Comparison of ENCODE assay signal across 9 cellular contexts in genomic region chr2:120261387-120262006, GRCh38. TPM values are rescaled to one million over a fixed set of nuclear protein-coding genes. Genes with fewer than 3 reads are reported as not detected.
DNase-seq lines count a peak whose midpoint lies in the region; ATAC-seq, FAIRE-seq and TF ChIP-seq lines count a peak whose summit lies in the region.
"Had no signal": no experiment of that assay in that cellular context is flagged by ENCODE, and none has a peak within 500 bp of the region (broad histone marks: within the 10 kb centered on the region; RNA-seq: fewer than 3 reads in every experiment).

No MANE protein-coding gene starts in this region.

- no peak overlapping the region for H3K14ac ChIP-seq in trophoblast cell (ENCODE audit: low read length)

- peak; percentile 82 for DNase-seq in GM20000 (ENCODE audit: low spot score)
- DNase-seq in activated naive CD4-positive, alpha-beta T cell treated with anti-CD3 and anti-CD28 coated beads, Interleukin-2, amount 50 U/mL, for 72 hours (ENCODE audit: low spot score in 2 of 2) = peak in 1 of 2 donors; percentile 22
- DNase-seq in UCSD-AML1 (lab: John Stamatoyannopoulos, UW; ENCODE audit: unreplicated experiment) = no peak
- no peak for DNase-seq in H54 (ENCODE audit: insufficient read length, low spot score)
- no peak for DNase-seq in trophoblast cell
- DNase-seq: brain microvascular endothelial cell had no signal

- H3K4me2 ChIP-seq in trophoblast cell (ENCODE audit: low read length) = no peak overlapping the region

- no peak overlapping the region for H3K27ac Mint-ChIP-seq in activated naive CD4-positive, alpha-beta T cell treated with anti-CD3 and anti-CD28 coated beads, Interleukin-2, amount 50 U/mL, for 72 hours

- H3K4me3 ChIP-seq in trophoblast cell (ENCODE audit: low read depth, low read length) = no peak overlapping the region

- TF ChIP-seq POLR2A in H54 (IDR thresholded peaks at IDR 0.05; ENCODE audit: low read depth, low read length) = no peak

- H2BK5ac ChIP-seq in trophoblast cell (ENCODE audit: low read depth, low read length, poor library complexity) = no peak overlapping the region

- H3K79me2 ChIP-seq in trophoblast cell (ENCODE audit: control insufficient read depth, insufficient read depth, low read length, poor library complexity) = no peaks in the 10 kb centered on the region

- no peak overlapping the region for H2BK12ac ChIP-seq in trophoblast cell (ENCODE audit: low read length)

- peaks cover 6 to 9% of the 10 kb centered on the region in 2 experiments for H3K4me1 ChIP-seq in trophoblast cell (ENCODE audit: control insufficient read depth in 1 of 2, insufficient read depth in 2 of 2, low read length in 2 of 2)

- peaks cover 2% of the 10 kb centered on the region in 2 experiments for H3K36me3 ChIP-seq in trophoblast cell (ENCODE audit: control insufficient read depth in 1 of 2, insufficient read depth in 2 of 2, low read length in 2 of 2)
- H3K36me3 ChIP-seq: brain microvascular endothelial cell had no signal

- H3K4ac ChIP-seq in trophoblast cell (ENCODE audit: low read depth, low read length) = no peak overlapping the region

- no peak overlapping the region for H2AK5ac ChIP-seq in trophoblast cell (ENCODE audit: low read length)

- H4K8ac ChIP-seq in trophoblast cell (ENCODE audit: low read depth, low read length) = no peak overlapping the region

- no peak overlapping the region for H3K18ac ChIP-seq in trophoblast cell (ENCODE audit: low read length)

- no peak overlapping the region for H4K12ac ChIP-seq in trophoblast cell (ENCODE audit: low read depth, low read length)

- H2BK120ac ChIP-seq in trophoblast cell (ENCODE audit: insufficient read depth, low read length, poor library complexity) = no peak overlapping the region

- H3K9ac ChIP-seq in trophoblast cell (ENCODE audit: low read length) = no peak overlapping the region

- peaks cover 9 to 32% of the 10 kb centered on the region in 2 donors for H3K36me3 Mint-ChIP-seq in activated naive CD4-positive, alpha-beta T cell treated with anti-CD3 and anti-CD28 coated beads, Interleukin-2, amount 50 U/mL, for 72 hours

- no peak overlapping the region for H3K23ac ChIP-seq in trophoblast cell (ENCODE audit: low read length)

- no peak overlapping the region for H2AFZ ChIP-seq in trophoblast cell (ENCODE audit: insufficient read depth, low read length, poor library complexity)

- H3K9me3 ChIP-seq in trophoblast cell (ENCODE audit: insufficient read depth, low read depth, low read length) = peaks cover 4% of the 10 kb centered on the region

- no peak for FAIRE-seq in H54 (lab: Jason Lieb, UNC)

- no peaks in the 10 kb centered on the region for H3K27me3 ChIP-seq in trophoblast cell (ENCODE audit: insufficient read depth, low read length)
- H3K27me3 ChIP-seq: brain microvascular endothelial cell had no signal

- H4K91ac ChIP-seq in trophoblast cell (ENCODE audit: low read depth, low read length) = no peak overlapping the region

- no peak for TF ChIP-seq CTCF in GM20000 (IDR thresholded peaks at IDR 0.05; ENCODE audit: extremely low read depth, missing control alignments)

- H3K9me3 Mint-ChIP-seq in activated naive CD4-positive, alpha-beta T cell treated with anti-CD3 and anti-CD28 coated beads, Interleukin-2, amount 50 U/mL, for 72 hours = peaks cover 5 to 9% of the 10 kb centered on the region in 2 donors

- WGBS in trophoblast cell (ENCODE audit: extremely low coverage, insufficient coverage, insufficient read length) = 100% methylated on average over 1 of the region's 6 CpGs

- H3K27ac ChIP-seq in trophoblast cell (ENCODE audit: low read depth, low read length) = no peak overlapping the region
- H3K27ac ChIP-seq: brain microvascular endothelial cell had no signal

- ATAC-seq in GM18498 (IDR thresholded peaks at IDR 0.05; ENCODE audit: unreplicated experiment) = peak; percentile 79
- peak; percentile 71 for ATAC-seq in HG03342 (IDR thresholded peaks at IDR 0.05; ENCODE audit: unreplicated experiment)
- peak; percentile 94 to 97 for ATAC-seq in activated naive CD4-positive, alpha-beta T cell treated with anti-CD3 and anti-CD28 coated beads, Interleukin-2, amount 50 U/mL, for 72 hours
- no peak for ATAC-seq in GM18519 (IDR thresholded peaks at IDR 0.05; ENCODE audit: low FRiP score, unreplicated experiment)

- no peaks in the 10 kb centered on the region for H3K79me1 ChIP-seq in trophoblast cell (ENCODE audit: low read length)

RNA-seq across cellular contexts. Expression of gene RALB, which starts 8.8 kb away (rescaled TPM):
- 10 to 100 TPM; 25.9 to 66.7 TPM for total RNA-seq in activated naive CD4-positive, alpha-beta T cell treated with anti-CD3 and anti-CD28 coated beads, Interleukin-2, amount 50 U/mL, for 72 hours
- polyA plus RNA-seq in trophoblast cell (2013) = 61.1 and 61.5 TPM in 2 replicates

RNA-seq across cellular contexts. Expression of gene TMEM185B, which starts 38.3 kb away (rescaled TPM):
- 10 to 100 TPM; 11.9 to 22.5 TPM for total RNA-seq in activated naive CD4-positive, alpha-beta T cell treated with anti-CD3 and anti-CD28 coated beads, Interleukin-2, amount 50 U/mL, for 72 hours
- polyA plus RNA-seq in trophoblast cell (2013) = 10.6 and 10.8 TPM in 2 replicates
